1 cellular context compared by ENCODE assay signal in genomic region chr17:1455748-1456599, GRCh38.
TF ChIP-seq lines count a peak whose summit lies in the region.

CRK (minus strand) TSS chr17:1456232; CDS start chr17:1456117, 115 bp downstream.

TF ChIP-seq in neural cell, 6 proteins besides CTCF, POLR2A, EP300 and RAD21 (continued from another document):
- TF ChIP-seq REST (IDR thresholded peaks at IDR 0.05; ENCODE audit: borderline replicate concordance) (peak; percentile 46), EZH2 (IDR thresholded peaks at IDR 0.05; ENCODE audit: borderline replicate concordance, insufficient read depth, low read length, poor library complexity, severe bottlenecking) (no peak)
